Comparison of ENCODE assay signal across 1 cellular context in the genomic region with DNA sequence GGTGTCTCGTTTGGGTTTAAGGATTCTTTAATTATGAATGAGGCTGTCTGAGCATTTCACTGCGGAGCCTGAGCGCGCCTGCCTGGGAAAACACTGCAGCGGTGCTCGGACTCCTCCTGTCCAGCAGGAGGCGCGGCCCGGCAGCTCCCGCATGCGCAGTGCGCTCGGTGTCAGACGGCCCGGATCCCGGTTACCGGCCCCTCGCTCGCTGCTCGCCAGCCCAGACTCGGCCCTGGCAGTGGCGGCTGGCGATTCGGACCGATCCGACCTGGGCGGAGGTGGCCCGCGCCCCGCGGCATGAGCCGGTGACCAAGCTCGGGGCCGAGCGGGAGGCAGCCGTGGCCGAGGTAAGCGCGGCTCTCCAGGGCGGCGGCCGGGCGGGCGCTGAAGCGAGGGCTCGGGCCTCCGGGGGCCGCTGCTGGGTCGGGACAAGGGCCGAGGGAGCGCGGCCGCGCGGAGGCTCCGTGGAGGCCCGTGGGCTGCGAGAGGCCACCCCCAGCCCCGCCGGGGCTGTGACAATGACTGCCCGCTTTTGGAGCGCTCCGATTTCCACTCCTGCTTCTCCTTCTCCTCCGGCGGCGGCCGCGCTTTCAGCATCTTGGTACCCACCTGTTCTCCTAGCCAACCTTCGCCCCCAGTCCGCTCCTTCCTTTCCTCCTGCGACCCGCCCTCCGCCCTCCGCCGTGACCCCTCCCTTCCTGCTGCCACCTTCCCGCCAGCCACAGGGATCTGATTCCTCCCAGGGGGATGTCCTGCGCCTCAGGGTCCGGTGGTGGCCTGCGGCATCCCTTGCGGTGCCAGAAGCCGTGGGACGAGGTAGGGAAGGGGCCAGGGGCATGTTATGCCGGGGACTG.
A peak's percentile ranks its signal among the peaks of the same experiment; 100 is the strongest.
TF ChIP-seq lines count a peak whose summit lies in the region.

Gene EXT2, plus strand, starts transcription at position 173 of the 854 bp plus-strand sequence. CDS start 12,035 bp downstream, outside the sequence.

TF ChIP-seq in HepG2, 621 proteins besides CTCF, POLR2A, EP300 and RAD21 (continued from another document and continues in another):
- TF ChIP-seq ZFYVE20 (CRISPR knock-in tag; IDR thresholded peaks at IDR 0.05; ENCODE audit: borderline replicate concordance, low read depth) (no peak), RBAK (CRISPR knock-in tag; IDR thresholded peaks at IDR 0.05) (no peak), NR3C1 (CRISPR knock-in tag; IDR thresholded peaks at IDR 0.05) (no peak), FOSL2 (CRISPR knock-in tag; IDR thresholded peaks at IDR 0.05) (no peak), HNRNPLL (IDR thresholded peaks at IDR 0.05; ENCODE audit: low read depth, low read length, poor library complexity, severe bottlenecking) (peak; percentile 10), ZNF782 (CRISPR knock-in tag; IDR thresholded peaks at IDR 0.05; ENCODE audit: borderline replicate concordance) (no peak; the same call in 1 of the 2 replicates), ZNF331 (CRISPR knock-in tag; IDR thresholded peaks at IDR 0.05) (peak; percentile 15; the same call in 1 of the 2 replicates), PPARG (CRISPR knock-in tag; conservative IDR thresholded peaks at IDR 0.05) (no peak), IKZF4 (CRISPR knock-in tag; IDR thresholded peaks at IDR 0.05; ENCODE audit: borderline replicate concordance, low read depth, not compliant biosample characterization) (no peak), FOXK2 (IDR thresholded peaks at IDR 0.05) (no peak), ZBTB26 (CRISPR knock-in tag; IDR thresholded peaks at IDR 0.05; ENCODE audit: borderline replicate concordance) (no peak; the same call in 1 of the 2 replicates), ZNF224 (CRISPR knock-in tag; IDR thresholded peaks at IDR 0.05) (no peak), ZBTB34 (CRISPR knock-in tag; IDR thresholded peaks at IDR 0.05) (no peak), SNAPC5 (CRISPR knock-in tag; IDR thresholded peaks at IDR 0.05; ENCODE audit: borderline replicate concordance) (no peak), ZSCAN21 (CRISPR knock-in tag; IDR thresholded peaks at IDR 0.05; ENCODE audit: borderline replicate concordance) (no peak; the same call in 1 of the 2 replicates), ZNF274 (CRISPR knock-in tag; IDR thresholded peaks at IDR 0.05) (no peak), ZKSCAN1 (IDR thresholded peaks at IDR 0.05; ENCODE audit: low read length) (no peak), NFKB2 (CRISPR knock-in tag; IDR thresholded peaks at IDR 0.05; ENCODE audit: borderline replicate concordance) (peak; percentile 38; the same call in 1 of the 2 replicates), MAFK (conservative IDR thresholded peaks at IDR 0.05 in 1 of 2, IDR thresholded peaks at IDR 0.05 in 1 of 2; ENCODE audit: low read length in 2 of 2) (no peak), ZZZ3 (CRISPR knock-in tag; IDR thresholded peaks at IDR 0.05; ENCODE audit: borderline replicate concordance) (no peak), TBL1XR1 (IDR thresholded peaks at IDR 0.05; ENCODE audit: borderline replicate concordance, low read length, partially characterized antibody) (no peak), ZNF678 (CRISPR knock-in tag; IDR thresholded peaks at IDR 0.05) (no peak), FOXM1 (CRISPR knock-in tag; IDR thresholded peaks at IDR 0.05) (no peak), ZNF326 (CRISPR knock-in tag; IDR thresholded peaks at IDR 0.05; ENCODE audit: borderline replicate concordance) (no peak), FLYWCH1 (CRISPR knock-in tag; IDR thresholded peaks at IDR 0.05) (no peak), ZSCAN31 (CRISPR knock-in tag; IDR thresholded peaks at IDR 0.05; ENCODE audit: low read depth) (no peak), TFDP1 (CRISPR knock-in tag; IDR thresholded peaks at IDR 0.05; ENCODE audit: borderline replicate concordance) (peak; percentile 35; the same call in 1 of the 2 replicates), ZNF775 (CRISPR knock-in tag; IDR thresholded peaks at IDR 0.05; ENCODE audit: borderline replicate concordance) (no peak), SIN3B (IDR thresholded peaks at IDR 0.05; ENCODE audit: low read length) (no peak), ZBTB42 (CRISPR knock-in tag; IDR thresholded peaks at IDR 0.05) (no peak; the same call in 1 of the 2 replicates), SALL2 (CRISPR knock-in tag; IDR thresholded peaks at IDR 0.05) (no peak), SP5 (CRISPR knock-in tag; IDR thresholded peaks at IDR 0.05; ENCODE audit: borderline replicate concordance, low read depth) (no peak), ARNT (IDR thresholded peaks at IDR 0.05) (no peak), ZNF720 (CRISPR knock-in tag; IDR thresholded peaks at IDR 0.05) (no peak), ZNF660 (CRISPR knock-in tag; IDR thresholded peaks at IDR 0.05; ENCODE audit: borderline replicate concordance, low read depth) (no peak), RFX1 (IDR thresholded peaks at IDR 0.05) (no peak), POLR2G (IDR thresholded peaks at IDR 0.05; ENCODE audit: low read depth, low read length) (peak; percentile 65), BHLHE40 (IDR thresholded peaks at IDR 0.05; ENCODE audit: low read length) (0 out of 2 replicates have a peak, but pooled peaks have one; percentile 4), ZNF556 (CRISPR knock-in tag; IDR thresholded peaks at IDR 0.05; ENCODE audit: borderline replicate concordance) (no peak; the same call in 1 of the 2 replicates), ZBED4 (CRISPR knock-in tag; IDR thresholded peaks at IDR 0.05; ENCODE audit: borderline replicate concordance) (peak; percentile 98), REST (IDR thresholded peaks at IDR 0.05; ENCODE audit: borderline replicate concordance in 1 of 2, low read depth in 1 of 2, low read length in 2 of 2) (no peak)
- TF ChIP-seq, protein P1, sequence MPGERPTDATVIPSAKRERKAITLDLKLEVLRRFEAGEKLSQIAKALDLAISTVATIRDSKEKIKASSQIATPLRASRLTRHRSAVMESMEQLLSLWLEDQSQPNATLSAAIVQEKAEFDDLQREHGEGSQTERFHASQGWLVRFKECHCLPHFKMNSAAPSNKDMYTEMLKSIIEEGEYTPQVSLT (CRISPR knock-in tag; IDR thresholded peaks at IDR 0.05; ENCODE audit: borderline replicate concordance, low read depth) = no peak
- TF ChIP-seq, protein P2, sequence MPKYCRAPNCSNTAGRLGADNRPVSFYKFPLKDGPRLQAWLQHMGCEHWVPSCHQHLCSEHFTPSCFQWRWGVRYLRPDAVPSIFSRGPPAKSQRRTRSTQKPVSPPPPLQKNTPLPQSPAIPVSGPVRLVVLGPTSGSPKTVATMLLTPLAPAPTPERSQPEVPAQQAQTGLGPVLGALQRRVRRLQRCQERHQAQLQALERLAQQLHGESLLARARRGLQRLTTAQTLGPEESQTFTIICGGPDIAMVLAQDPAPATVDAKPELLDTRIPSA (CRISPR knock-in tag; IDR thresholded peaks at IDR 0.05; ENCODE audit: borderline replicate concordance) = no peak
- TF ChIP-seq, protein P3, sequence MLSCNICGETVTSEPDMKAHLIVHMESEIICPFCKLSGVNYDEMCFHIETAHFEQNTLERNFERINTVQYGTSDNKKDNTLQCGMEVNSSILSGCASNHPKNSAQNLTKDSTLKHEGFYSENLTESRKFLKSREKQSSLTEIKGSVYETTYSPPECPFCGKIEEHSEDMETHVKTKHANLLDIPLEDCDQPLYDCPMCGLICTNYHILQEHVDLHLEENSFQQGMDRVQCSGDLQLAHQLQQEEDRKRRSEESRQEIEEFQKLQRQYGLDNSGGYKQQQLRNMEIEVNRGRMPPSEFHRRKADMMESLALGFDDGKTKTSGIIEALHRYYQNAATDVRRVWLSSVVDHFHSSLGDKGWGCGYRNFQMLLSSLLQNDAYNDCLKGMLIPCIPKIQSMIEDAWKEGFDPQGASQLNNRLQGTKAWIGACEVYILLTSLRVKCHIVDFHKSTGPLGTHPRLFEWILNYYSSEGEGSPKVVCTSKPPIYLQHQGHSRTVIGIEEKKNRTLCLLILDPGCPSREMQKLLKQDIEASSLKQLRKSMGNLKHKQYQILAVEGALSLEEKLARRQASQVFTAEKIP (CRISPR knock-in tag; IDR thresholded peaks at IDR 0.05; ENCODE audit: borderline replicate concordance) = no peak
- TF ChIP-seq, protein P4, sequence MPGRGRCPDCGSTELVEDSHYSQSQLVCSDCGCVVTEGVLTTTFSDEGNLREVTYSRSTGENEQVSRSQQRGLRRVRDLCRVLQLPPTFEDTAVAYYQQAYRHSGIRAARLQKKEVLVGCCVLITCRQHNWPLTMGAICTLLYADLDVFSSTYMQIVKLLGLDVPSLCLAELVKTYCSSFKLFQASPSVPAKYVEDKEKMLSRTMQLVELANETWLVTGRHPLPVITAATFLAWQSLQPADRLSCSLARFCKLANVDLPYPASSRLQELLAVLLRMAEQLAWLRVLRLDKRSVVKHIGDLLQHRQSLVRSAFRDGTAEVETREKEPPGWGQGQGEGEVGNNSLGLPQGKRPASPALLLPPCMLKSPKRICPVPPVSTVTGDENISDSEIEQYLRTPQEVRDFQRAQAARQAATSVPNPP (CRISPR knock-in tag; IDR thresholded peaks at IDR 0.05) = no peak
